In the genomic region with DNA sequence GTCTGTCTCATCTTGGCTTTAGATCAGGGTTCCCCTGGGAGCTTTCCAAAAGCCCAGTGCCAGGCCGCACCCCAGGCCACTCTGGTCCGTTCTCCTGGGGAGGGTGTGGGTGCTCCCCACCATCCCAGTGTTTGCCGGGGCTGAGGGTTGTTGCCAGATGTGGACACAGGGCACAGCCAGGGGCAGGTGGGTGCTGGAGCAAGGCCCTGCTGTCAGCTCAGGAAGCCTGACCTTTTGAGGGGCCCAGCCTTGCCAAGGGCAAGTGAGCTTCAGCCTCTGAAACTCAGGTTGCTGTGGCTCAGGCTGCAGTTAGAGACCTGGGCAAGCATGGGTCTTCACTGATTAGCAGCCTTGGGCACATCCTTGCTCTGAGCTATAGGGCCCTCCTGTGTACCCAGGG, we compare ENCODE assay signal across 25 cellular contexts. TPM values are rescaled to one million over a fixed set of nuclear protein-coding genes. Genes with fewer than 3 reads are reported as not detected.
"Had no signal": no experiment of that assay in that cellular context is flagged by ENCODE, and none has a peak within 500 bp of the region (broad histone marks: within the 10 kb centered on the region; RNA-seq: fewer than 3 reads in every experiment).

No MANE protein-coding gene starts in this region.

- H3K4me3 ChIP-seq: sigmoid colon, smooth muscle cell, transverse colon had no signal

- ATAC-seq: activated CD4-positive, alpha-beta T cell treated with anti-CD3 and anti-CD28 coated beads for 36 hours; left ventricle myocardium superior had no signal

- H3K27ac ChIP-seq: epithelial cell of prostate, sigmoid colon, transverse colon had no signal

- H3K27me3 ChIP-seq: sigmoid colon, transverse colon had no signal

- H3K4me1 ChIP-seq: sigmoid colon had no signal

- H3K9me3 ChIP-seq: sigmoid colon, transverse colon had no signal

- H3K36me3 ChIP-seq: sigmoid colon, transverse colon had no signal

- H3K4me2 ChIP-seq: smooth muscle cell had no signal

- DNase-seq: activated B cell treated with CpG ODN at 0.5 μM for 24 hours; activated CD4-positive, alpha-beta T cell treated with anti-CD3 and anti-CD28 coated beads for 36 hours; activated CD4-positive, alpha-beta T cell treated with anti-CD3 and anti-CD28 coated beads, Interleukin-2, amount 50 U/mL, for 4 hours; activated effector memory CD4-positive, alpha-beta T cell treated with Interleukin-2 at 50 U/mL for 16 hours; activated naive CD4-positive, alpha-beta T cell treated with anti-CD3 and anti-CD28 coated beads, Interleukin-2, amount 10 ng/mL, durations not matched to agents 7 days and 5 days; activated T-cell treated with anti-CD3 and anti-CD28 coated beads, Interleukin-2, amount 50 U/mL, for 48 hours; amygdala; cerebellar nuclear complex; cortex of kidney; kidney glomerular epithelial cell; left ventricle myocardium superior; mesendoderm; naive B cell; occipital lobe; sigmoid colon; stimulated activated CD4-positive, alpha-beta T cell treated with anti-CD3 and anti-CD28 coated beads, Interleukin-2, amount 100 ng/mL, for 48 hours; stimulated activated CD8-positive, alpha-beta memory T cell treated with anti-CD3 and anti-CD28 coated beads, Interleukin-4, amount 100 ng/mL, for 48 hours; stimulated activated naive B cell treated with anti-CD40 and anti-IgM and Interleukin-4, amounts not matched to agents 10 μg/mL and 1 μg/mL and 100 μg/mL, for 72 hours; transverse colon had no signal

RNA-seq across cellular contexts. Expression of a gene that starts 38.1 kb away (rescaled TPM):
- total RNA-seq: activated CD4-positive, alpha-beta T cell treated with anti-CD3 and anti-CD28 coated beads for 36 hours; fibroblast of villous mesenchyme; left ventricle myocardium superior; mucosa of gallbladder; occipital lobe; renal cortical epithelial cell; sigmoid colon; smooth muscle cell; temporal lobe had no signal
